8 cellular contexts compared by ENCODE assay signal in the genomic region with DNA sequence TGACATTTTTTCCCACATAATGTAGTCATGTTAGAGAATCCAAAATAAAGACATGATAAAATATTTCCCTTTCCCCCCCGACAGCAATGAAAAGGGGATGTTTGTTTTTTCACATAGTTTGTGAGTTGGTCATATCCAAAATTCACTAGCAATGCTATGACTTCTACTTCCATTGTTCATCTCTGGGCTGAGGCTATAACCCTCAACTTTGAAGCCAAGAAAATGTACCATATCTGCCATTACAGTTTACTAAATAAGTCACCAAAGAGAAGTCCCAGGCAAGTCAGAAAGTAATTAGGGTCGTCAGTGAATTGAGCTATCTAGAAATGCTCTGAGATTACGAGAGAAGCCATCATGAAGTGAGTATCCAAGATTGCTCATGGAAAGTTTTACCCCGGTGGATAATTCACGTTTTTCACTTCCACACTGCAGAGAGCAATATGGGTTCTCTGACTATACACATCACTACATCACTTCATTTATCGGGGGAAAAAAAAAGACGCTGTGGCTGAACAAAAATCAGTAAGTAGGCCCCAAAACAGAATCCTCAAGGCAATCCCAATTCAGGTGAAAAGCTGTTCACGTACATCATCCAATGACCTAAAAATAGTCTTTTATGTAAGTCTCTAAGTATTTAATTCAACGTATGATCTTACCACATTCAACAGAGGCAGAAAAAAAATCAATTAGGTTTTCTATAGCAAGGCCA. TPM values are rescaled to one million over a fixed set of nuclear protein-coding genes. Genes with fewer than 3 reads are reported as not detected.
A peak's percentile ranks its signal among the peaks of the same experiment; 100 is the strongest.
DNase-seq lines count a peak whose midpoint lies in the region; ATAC-seq and TF ChIP-seq lines count a peak whose summit lies in the region.

No MANE protein-coding gene starts in this region.

- no peaks in the 10 kb centered on the region for H3K27me3 Mint-ChIP-seq in chondrocyte (ENCODE audit: low read depth)

- ATAC-seq in GM18498 (IDR thresholded peaks at IDR 0.05; ENCODE audit: unreplicated experiment) (no peak), GM21360 (IDR thresholded peaks at IDR 0.05; ENCODE audit: unreplicated experiment) (no peak)

- TF ChIP-seq CTCF in chondrocyte (IDR thresholded peaks at IDR 0.05), result no peak

- peaks cover 2% of the 10 kb centered on the region for H3K36me3 Mint-ChIP-seq in chondrocyte (ENCODE audit: low read depth)

- H3K4me3 ChIP-seq in HUES64 (ENCODE audit: low read length) (peak overlapping the region; percentile 94), muscle layer of colon (ENCODE audit: low read depth in 1 of 2, low read length in 2 of 2) (peak overlapping the region; percentile 72 to 87)

- no peaks in the 10 kb centered on the region for H3K9me3 ChIP-seq in HUES64 (ENCODE audit: insufficient read depth, low read depth, low read length)
- no peaks in the 10 kb centered on the region for H3K9me3 ChIP-seq in muscle layer of colon (ENCODE audit: low read length)

- H3K9me3 Mint-ChIP-seq in chondrocyte (ENCODE audit: low read depth), result no peaks in the 10 kb centered on the region

- H3K27me3 ChIP-seq in HUES64 (ENCODE audit: insufficient read depth, low read length), result peaks cover 8% of the 10 kb centered on the region
- H3K27me3 ChIP-seq in muscle layer of colon (ENCODE audit: control insufficient read depth in 1 of 2, insufficient read depth in 2 of 2, low read length in 2 of 2), result no peaks in the 10 kb centered on the region

- H3K27ac ChIP-seq in HUES64 (ENCODE audit: low read depth, low read length) (no peak overlapping the region), muscle layer of colon (ENCODE audit: low read depth, low read length) (peak overlapping the region; percentile 28)

- DNase-seq in AG08395 (ENCODE audit: low spot score) (peak; percentile 17), chondrocyte (ENCODE audit: low spot score) (no peak), ureter (ENCODE audit: low spot score) (no peak), NCI-H146 treated with DMSO at 0.1 percent for 48 hours (lab: John Stamatoyannopoulos, UW; ENCODE audit: unreplicated experiment) (no peak)

- peak overlapping the region; percentile 91 for H3K4me3 Mint-ChIP-seq in chondrocyte (ENCODE audit: unreplicated experiment)

- no peaks in the 10 kb centered on the region for H3K36me3 ChIP-seq in HUES64 (ENCODE audit: insufficient read depth, low read length)
- no peaks in the 10 kb centered on the region for H3K36me3 ChIP-seq in muscle layer of colon (ENCODE audit: insufficient read depth, low read length)

- H3K27ac Mint-ChIP-seq in chondrocyte (ENCODE audit: unreplicated experiment), result peak overlapping the region; percentile 96

- 46% methylated on average over 7 of the region's 9 CpGs for WGBS in HUES64

- H3K4me1 ChIP-seq in HUES64 (ENCODE audit: insufficient read depth, low read length) (peaks cover 42% of the 10 kb centered on the region), muscle layer of colon (ENCODE audit: insufficient read depth, low read length) (peaks cover 29% of the 10 kb centered on the region)

- H3K9ac ChIP-seq in HUES64 (ENCODE audit: low read depth, low read length) (peak overlapping the region; percentile 75; the same call in 1 of the 2 replicates), muscle layer of colon (ENCODE audit: low read length) (peak overlapping the region; percentile 63)

- H3K4me1 Mint-ChIP-seq in chondrocyte (ENCODE audit: low read depth), result peaks cover 39% of the 10 kb centered on the region

RNA-seq across cellular contexts. Expression of a gene that starts 1.4 kb away (rescaled TPM):
- polyA plus RNA-seq in HUES64 (2013, experiment 1 of 2), result 13.5 TPM
- polyA plus RNA-seq in HUES64 (2013, experiment 2 of 2), result 14.1 TPM
- 143 to 206 TPM (median 148 TPM) in 3 replicates for total RNA-seq in chondrocyte
- 53.7 TPM for total RNA-seq in ureter

RNA-seq across cellular contexts. Expression of a gene that starts 2.2 kb away (rescaled TPM):
- 35.3 TPM for polyA plus RNA-seq in HUES64 (2013, experiment 1 of 2)
- 40.3 TPM for polyA plus RNA-seq in HUES64 (2013, experiment 2 of 2)
- total RNA-seq in chondrocyte (35.5 to 42.5 TPM (median 35.8 TPM) in 3 replicates), ureter (58.4 TPM)
